1 cellular context compared by ENCODE assay signal in genomic region chr6:21653902-21654301, GRCh38.
A peak's percentile ranks its signal among the peaks of the same experiment; 100 is the strongest.
TF ChIP-seq lines count a peak whose summit lies in the region.

No MANE protein-coding gene starts in this region.

TF ChIP-seq in H1, 55 proteins besides CTCF, POLR2A, EP300 and RAD21 (continued from another document):
- peak; percentile 95 for TF ChIP-seq MAX (IDR thresholded peaks at IDR 0.05)
- TF ChIP-seq POU5F1 (IDR thresholded peaks at IDR 0.05; ENCODE audit: low read depth, low read length), result peak; percentile 73; the same call in 1 of the 2 replicates
- TF ChIP-seq NANOG (IDR thresholded peaks at IDR 0.05; ENCODE audit: insufficient read depth, low read depth, low read length, poor library complexity, severe bottlenecking), result peak; percentile 44
- peak; percentile 80 for TF ChIP-seq E2F6 (IDR thresholded peaks at IDR 0.05)
